Comparison of ENCODE assay signal across 1 cellular context in the genomic region with DNA sequence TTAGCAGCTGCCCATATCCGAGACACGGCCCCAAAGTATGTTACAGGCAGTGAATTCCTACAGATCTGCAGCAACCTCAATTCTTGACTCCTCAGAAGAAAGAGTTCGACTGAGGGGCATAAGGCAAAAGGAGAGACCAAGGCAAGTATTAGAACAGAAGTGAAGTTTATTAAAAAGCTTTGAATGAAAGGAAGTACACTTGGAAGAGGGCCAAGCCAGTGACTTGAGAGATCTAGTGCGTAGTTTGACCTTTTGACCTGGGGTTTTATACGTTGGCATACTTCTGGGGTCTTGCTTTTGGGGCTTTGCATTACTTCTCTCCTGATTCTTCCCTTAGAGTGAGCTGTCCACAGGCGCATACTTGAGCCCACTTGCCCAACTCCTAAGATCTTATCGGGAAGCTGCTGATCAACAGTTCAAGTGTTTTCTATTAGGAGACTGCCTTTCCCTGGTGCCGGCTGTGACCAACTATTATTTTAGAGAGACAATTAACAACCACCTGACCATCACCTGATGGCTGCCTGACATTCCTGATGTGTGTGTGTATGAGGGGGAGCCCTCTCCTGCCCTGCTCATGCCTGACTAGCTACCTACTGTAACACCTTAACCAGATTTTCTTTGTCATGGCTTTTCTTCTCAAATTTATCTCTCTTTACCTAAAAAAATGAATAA.
TF ChIP-seq lines count a peak whose summit lies in the region.

No MANE protein-coding gene starts in this region.

TF ChIP-seq in endothelial cell of umbilical vein, 7 proteins besides CTCF, POLR2A, EP300 and RAD21:
- TF ChIP-seq FOS (IDR thresholded peaks at IDR 0.05; ENCODE audit: borderline replicate concordance, insufficient read depth, low read length) = no peak
- no peak for TF ChIP-seq POLR2AphosphoS5 (IDR thresholded peaks at IDR 0.05; ENCODE audit: insufficient read depth, low read depth, low read length)
- no peak for TF ChIP-seq GATA2 (IDR thresholded peaks at IDR 0.05; ENCODE audit: insufficient read depth, insufficient read length, low read depth, low read length)
- TF ChIP-seq, protein P1, sequence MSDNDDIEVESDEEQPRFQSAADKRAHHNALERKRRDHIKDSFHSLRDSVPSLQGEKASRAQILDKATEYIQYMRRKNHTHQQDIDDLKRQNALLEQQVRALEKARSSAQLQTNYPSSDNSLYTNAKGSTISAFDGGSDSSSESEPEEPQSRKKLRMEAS (IDR thresholded peaks at IDR 0.05; ENCODE audit: insufficient read depth, insufficient read length) = no peak
- TF ChIP-seq MYC (IDR thresholded peaks at IDR 0.05; ENCODE audit: low read depth, low read length) = no peak
- TF ChIP-seq EZH2 (IDR thresholded peaks at IDR 0.05; ENCODE audit: borderline replicate concordance, low read depth, low read length, severe bottlenecking) = no peak
- no peak for TF ChIP-seq JUN (IDR thresholded peaks at IDR 0.05; ENCODE audit: borderline replicate concordance, insufficient read depth, insufficient read length, low read depth)
